14 cellular contexts compared by ENCODE assay signal in genomic region chr9:137298401-137298982, GRCh38. TPM values are rescaled to one million over a fixed set of nuclear protein-coding genes. Genes with fewer than 3 reads are reported as not detected.
DNase-seq lines count a peak whose midpoint lies in the region; ATAC-seq and TF ChIP-seq lines count a peak whose summit lies in the region.
"Had no signal": no experiment of that assay in that cellular context is flagged by ENCODE, and none has a peak within 500 bp of the region (broad histone marks: within the 10 kb centered on the region; RNA-seq: fewer than 3 reads in every experiment).

No MANE protein-coding gene starts in this region.

- H3K4me1 ChIP-seq in upper lobe of right lung: peaks cover 33% of the 10 kb centered on the region

- TF ChIP-seq CTCF in WTC11 (IDR thresholded peaks at IDR 0.05) (no peak), nephron (IDR thresholded peaks at IDR 0.05; ENCODE audit: unreplicated experiment in 3 of 3) (no peak), upper lobe of right lung (IDR thresholded peaks at IDR 0.05) (no peak)

- H3K27ac ChIP-seq in upper lobe of right lung: peak overlapping the region; percentile 30

- H3K36me3 Mint-ChIP-seq in WTC11 (peaks cover 2% of the 10 kb centered on the region; the same call in 1 of the 2 replicates), nephron (ENCODE audit: low read depth) (no peaks in the 10 kb centered on the region)

- H3K27me3 ChIP-seq in upper lobe of right lung: peaks cover 30% of the 10 kb centered on the region

- H3K4me3 Mint-ChIP-seq in WTC11 (peak overlapping the region; percentile 94; the same call in 1 of the 2 replicates), nephron (peak overlapping the region; percentile 51 to 62 (median 56))
- no peak overlapping the region for H3K4me3 Mint-ChIP-seq in stimulated activated naive CD8-positive, alpha-beta T cell treated with anti-CD3 and anti-CD28 coated beads, Interleukin-15, amount 100 ng/mL, for 72 hours
- H3K4me3 Mint-ChIP-seq: activated B cell treated with CpG ODN at 0.5 μM for 24 hours had no signal

- ATAC-seq in WTC11: no peak
- no peak for ATAC-seq in Right ventricle myocardium superior (ENCODE audit: poor library complexity)
- ATAC-seq in upper lobe of right lung: no peak
- no peak for ATAC-seq in stimulated activated naive CD8-positive, alpha-beta T cell treated with anti-CD3 and anti-CD28 coated beads, Interleukin-15, amount 100 ng/mL, for 72 hours

- POLR2A ChIA-PET in WTC11 (lab: Charles Lee): interaction anchor here (1.0 kb wide), 1 partner anchor 58 kb away, joined by 3 read pairs; the partner anchor contains the start of gene TUBB4B

- CTCF ChIA-PET in WTC11 (lab: Charles Lee): interaction anchor here (0.9 to 3.8 kb wide), 7 partner anchors 9 to 163 kb away, joined by 3 to 22 read pairs (median 4); partner anchors contain the start of genes ENTPD8, EXD3 and NOXA1

- peak; percentile 30 for DNase-seq in WTC11 (ENCODE audit: low spot score)
- peak; percentile 62 for DNase-seq in Right ventricle myocardium superior
- DNase-seq in upper lobe of right lung: peak; percentile 64
- no peak for DNase-seq in stimulated activated naive CD8-positive, alpha-beta T cell treated with anti-CD3 and anti-CD28 coated beads, Interleukin-15, amount 100 ng/mL, for 72 hours
- no peak for DNase-seq in NCI-H1930 (lab: John Stamatoyannopoulos, UW)
- no peak for DNase-seq in activated CD4-positive, CD25-positive, alpha-beta regulatory T cell (lab: John Stamatoyannopoulos, UW)
- DNase-seq in stimulated activated naive CD4-positive, alpha-beta T cell (lab: John Stamatoyannopoulos, UW): no peak
- DNase-seq: activated B cell treated with CpG ODN at 0.5 μM for 24 hours, Caco-2, mesenchymal stem cell, SHP77 had no signal

- no peaks in the 10 kb centered on the region for H3K9me3 ChIP-seq in upper lobe of right lung
- H3K9me3 ChIP-seq: Caco-2 had no signal

- H3K27ac Mint-ChIP-seq in WTC11: peak overlapping the region; percentile 70
- no peak overlapping the region for H3K27ac Mint-ChIP-seq in nephron
- no peak overlapping the region for H3K27ac Mint-ChIP-seq in stimulated activated naive CD8-positive, alpha-beta T cell treated with anti-CD3 and anti-CD28 coated beads, Interleukin-15, amount 100 ng/mL, for 72 hours
- H3K27ac Mint-ChIP-seq: activated B cell treated with CpG ODN at 0.5 μM for 24 hours had no signal

- H3K4me1 Mint-ChIP-seq in WTC11 (peaks cover 45% of the 10 kb centered on the region), nephron (peaks cover 28% of the 10 kb centered on the region)
- peaks cover 46% of the 10 kb centered on the region for H3K4me1 Mint-ChIP-seq in stimulated activated naive CD8-positive, alpha-beta T cell treated with anti-CD3 and anti-CD28 coated beads, Interleukin-15, amount 100 ng/mL, for 72 hours

- no peaks in the 10 kb centered on the region for H3K36me3 ChIP-seq in upper lobe of right lung

- H3K9me3 Mint-ChIP-seq in WTC11: peaks cover 4% of the 10 kb centered on the region
- peaks cover 4% of the 10 kb centered on the region for H3K9me3 Mint-ChIP-seq in nephron
- H3K9me3 Mint-ChIP-seq in stimulated activated naive CD8-positive, alpha-beta T cell treated with anti-CD3 and anti-CD28 coated beads, Interleukin-15, amount 100 ng/mL, for 72 hours: no peaks in the 10 kb centered on the region
- H3K9me3 Mint-ChIP-seq: activated B cell treated with CpG ODN at 0.5 μM for 24 hours had no signal

- intact Hi-C loops in Right ventricle myocardium superior (cut with DNase I) (loop anchor here (5.0 to 10.0 kb wide), 3 partner anchors 109 to 226 kb away; partner anchors contain the start of gene ENTPD8), upper lobe of right lung (cut with DNase I) (loop anchor here (10.0 kb wide), 1 partner anchor 106 kb away; no protein-coding TSS in a partner anchor)

- H3K4me3 ChIP-seq in upper lobe of right lung: peak overlapping the region; percentile 55
- H3K4me3 ChIP-seq: smooth muscle cell had no signal

- peaks cover 40% of the 10 kb centered on the region for H3K27me3 Mint-ChIP-seq in WTC11 (ENCODE audit: low read depth)
- peaks cover 37% of the 10 kb centered on the region for H3K27me3 Mint-ChIP-seq in nephron (ENCODE audit: low read depth)
- H3K27me3 Mint-ChIP-seq in stimulated activated naive CD8-positive, alpha-beta T cell treated with anti-CD3 and anti-CD28 coated beads, Interleukin-15, amount 100 ng/mL, for 72 hours: peaks cover 65% of the 10 kb centered on the region

TF ChIP-seq in WTC11, 78 proteins besides CTCF, POLR2A, EP300 and RAD21:
- TF ChIP-seq FOXP1 (CRISPR knock-in tag; IDR thresholded peaks at IDR 0.05; ENCODE audit: borderline replicate concordance) (peak; percentile 15; the same call in 1 of the 2 replicates), HMGA2 (CRISPR knock-in tag; IDR thresholded peaks at IDR 0.05) (no peak)

RNA-seq across cellular contexts. Expression of gene NRARP, which starts 3.6 kb away (rescaled TPM):
- total RNA-seq in WTC11 (2021) (46.7 to 52.4 TPM (median 51.5 TPM) in 3 replicates), Right ventricle myocardium superior (4.4 TPM), upper lobe of right lung (21.5 TPM)

RNA-seq across cellular contexts. Expression of gene TOR4A, which starts 21.0 kb away (rescaled TPM):
- 7.3 to 11.8 TPM (median 11.3 TPM) in 3 replicates for total RNA-seq in WTC11 (2021)
- 16.6 TPM for total RNA-seq in Right ventricle myocardium superior
- 27.4 TPM for total RNA-seq in upper lobe of right lung

RNA-seq across cellular contexts. Expression of gene NELFB, which starts 43.4 kb away (rescaled TPM):
- total RNA-seq in WTC11 (2021) (93.7 to 95.0 TPM (median 94.7 TPM) in 3 replicates), Right ventricle myocardium superior (39.9 TPM), upper lobe of right lung (47.2 TPM)

RNA-seq across cellular contexts. Expression of gene STPG3, which starts 47.4 kb away (rescaled TPM):
- total RNA-seq in WTC11 (2021): 0.21 to 0.26 TPM in 2 of 3 replicates, not detected in the other
- total RNA-seq in Right ventricle myocardium superior: 1.3 TPM
- not detected for total RNA-seq in upper lobe of right lung
- total RNA-seq: activated B cell treated with CpG ODN at 0.5 μM for 24 hours, bronchial epithelial cell, Caco-2, smooth muscle cell had no signal

RNA-seq across cellular contexts. Expression of gene TUBB4B, which starts 57.4 kb away (rescaled TPM):
- total RNA-seq in WTC11 (2021) (373 to 376 TPM (median 375 TPM) in 3 replicates), Right ventricle myocardium superior (515 TPM), upper lobe of right lung (191 TPM)

Comparison
In these comparisons a context has a peak if more than half of its experiments do, and no peak if none do; other contexts are left out.
1. DNase-seq: peak in WTC11 (single experiment), Right ventricle myocardium superior (single experiment) and upper lobe of right lung (single experiment); none in stimulated activated naive CD8-positive, alpha-beta T cell treated with anti-CD3 and anti-CD28 coated beads, Interleukin-15, amount 100 ng/mL, for 72 hours (0 of 2), NCI-H1930 (0 of 2), activated CD4-positive, CD25-positive, alpha-beta regulatory T cell (0 of 4) and stimulated activated naive CD4-positive, alpha-beta T cell (0 of 6).
2. H3K4me3 Mint-ChIP-seq: peak in WTC11 (single experiment) and nephron (3 of 3); none in stimulated activated naive CD8-positive, alpha-beta T cell treated with anti-CD3 and anti-CD28 coated beads, Interleukin-15, amount 100 ng/mL, for 72 hours (0 of 2).